Comparison of ENCODE assay signal across 26 cellular contexts in genomic region chr15:83320831-83321230, GRCh38. TPM values are rescaled to one million over a fixed set of nuclear protein-coding genes. Genes with fewer than 3 reads are reported as not detected.
DNase-seq lines count a peak whose midpoint lies in the region; ATAC-seq, FAIRE-seq and TF ChIP-seq lines count a peak whose summit lies in the region.
"Had no signal": no experiment of that assay in that cellular context is flagged by ENCODE, and none has a peak within 500 bp of the region (broad histone marks: within the 10 kb centered on the region; RNA-seq: fewer than 3 reads in every experiment).

No MANE protein-coding gene starts in this region.

- H3K36me3 ChIP-seq in breast epithelium, result no peaks in the 10 kb centered on the region
- H3K36me3 ChIP-seq in bronchial epithelial cell (ENCODE audit: control insufficient read depth, insufficient read depth, low read length), result no peaks in the 10 kb centered on the region
- H3K36me3 ChIP-seq in upper lobe of left lung, result no peaks in the 10 kb centered on the region
- H3K36me3 ChIP-seq: heart left ventricle, left lung, neural progenitor cell, spleen, transverse colon had no signal

- TF ChIP-seq POLR2A in breast epithelium (IDR thresholded peaks at IDR 0.05) (no peak), upper lobe of left lung (IDR thresholded peaks at IDR 0.05) (no peak)

- H3K4me3 ChIP-seq in breast epithelium (no peak overlapping the region), bronchial epithelial cell (ENCODE audit: low read depth, low read length) (no peak overlapping the region), upper lobe of left lung (no peak overlapping the region)
- H3K4me3 ChIP-seq: dorsolateral prefrontal cortex, heart left ventricle, left lung, neural progenitor cell, psoas muscle, spleen, transverse colon had no signal

- H3K4me1 Mint-ChIP-seq in MCF 10A (ENCODE audit: insufficient read depth, unreplicated experiment), result peaks cover 42% of the 10 kb centered on the region
- H3K4me1 Mint-ChIP-seq in WTC11, result peaks cover 12% of the 10 kb centered on the region
- no peaks in the 10 kb centered on the region for H3K4me1 Mint-ChIP-seq in activated T-helper 1 cell treated with anti-CD3 and anti-CD28 coated beads, Interleukin-12 subunit alpha, Interleukin-12 subunit beta, Interleukin-2, Interleukin-4 antibody, amounts not matched to agents 30 ng/mL and 10 ng/mL and 1 ng/mL, durations not matched to agents 14 hours and 24 hours and 36 hours (ENCODE audit: low read depth)
- H3K4me1 Mint-ChIP-seq: neural progenitor cell had no signal

- H3K9me3 ChIP-seq in breast epithelium (no peaks in the 10 kb centered on the region), upper lobe of left lung (no peaks in the 10 kb centered on the region)
- H3K9me3 ChIP-seq: Caco-2, heart left ventricle, left lung, psoas muscle, spleen, transverse colon had no signal

- H3K9me3 Mint-ChIP-seq in MCF 10A (ENCODE audit: unreplicated experiment) (no peaks in the 10 kb centered on the region), WTC11 (peaks cover 8% of the 10 kb centered on the region)
- no peaks in the 10 kb centered on the region for H3K9me3 Mint-ChIP-seq in activated T-helper 1 cell treated with anti-CD3 and anti-CD28 coated beads, Interleukin-12 subunit alpha, Interleukin-12 subunit beta, Interleukin-2, Interleukin-4 antibody, amounts not matched to agents 30 ng/mL and 10 ng/mL and 1 ng/mL, durations not matched to agents 14 hours and 24 hours and 36 hours
- H3K9me3 Mint-ChIP-seq: neural progenitor cell; stimulated activated naive CD8-positive, alpha-beta T cell treated with anti-CD3 and anti-CD28 coated beads, Interleukin-15, Interleukin-2, amounts not matched to agents 100 ng/mL and 50 ng/mL, for 24 hours had no signal

- ATAC-seq in WTC11 (no peak), GM18519 (IDR thresholded peaks at IDR 0.05; ENCODE audit: low FRiP score, unreplicated experiment) (no peak), upper lobe of left lung (ENCODE audit: low FRiP score in 2 of 2) (no peak)
- ATAC-seq: heart left ventricle, left lung, psoas muscle, Right ventricle myocardium inferior had no signal

- POLR2A ChIA-PET in MCF 10A (lab: Yijun Ruan, JAX), result interaction anchor here (0.7 to 6.4 kb wide), 11 partner anchors 10 to 119 kb away, joined by 3 to 54 read pairs (median 6); partner anchors contain the start of gene BNC1
- POLR2A ChIA-PET in WTC11 (lab: Charles Lee), result no interaction called here

- H3K4me3 Mint-ChIP-seq in MCF 10A (ENCODE audit: unreplicated experiment) (no peak overlapping the region), WTC11 (no peak overlapping the region)
- no peak overlapping the region for H3K4me3 Mint-ChIP-seq in activated T-helper 1 cell treated with anti-CD3 and anti-CD28 coated beads, Interleukin-12 subunit alpha, Interleukin-12 subunit beta, Interleukin-2, Interleukin-4 antibody, amounts not matched to agents 30 ng/mL and 10 ng/mL and 1 ng/mL, durations not matched to agents 14 hours and 24 hours and 36 hours
- H3K4me3 Mint-ChIP-seq: neural progenitor cell; stimulated activated naive CD8-positive, alpha-beta T cell treated with anti-CD3 and anti-CD28 coated beads, Interleukin-15, Interleukin-2, amounts not matched to agents 100 ng/mL and 50 ng/mL, for 24 hours had no signal

- H3K27me3 Mint-ChIP-seq in MCF 10A (ENCODE audit: insufficient read depth, unreplicated experiment), result no peaks in the 10 kb centered on the region
- no peaks in the 10 kb centered on the region; the same call in none of the 2 replicates for H3K27me3 Mint-ChIP-seq in WTC11 (ENCODE audit: low read depth)
- peaks cover 13% of the 10 kb centered on the region for H3K27me3 Mint-ChIP-seq in activated T-helper 1 cell treated with anti-CD3 and anti-CD28 coated beads, Interleukin-12 subunit alpha, Interleukin-12 subunit beta, Interleukin-2, Interleukin-4 antibody, amounts not matched to agents 30 ng/mL and 10 ng/mL and 1 ng/mL, durations not matched to agents 14 hours and 24 hours and 36 hours (ENCODE audit: insufficient read depth)

- peak; percentile 18 for FAIRE-seq in bronchial epithelial cell (lab: Jason Lieb, UNC)
- FAIRE-seq: GM18507, TTC549 had no signal

- peak; percentile 77 for DNase-seq in MCF 10A (ENCODE audit: unreplicated experiment)
- no peak for DNase-seq in breast epithelium (ENCODE audit: low spot score in 2 of 2)
- peak; percentile 52 for DNase-seq in bronchial epithelial cell (ENCODE audit: low read depth)
- peak; percentile 79 for DNase-seq in glomerular visceral epithelial cell (ENCODE audit: extremely low spot score)
- no peak for DNase-seq in WTC11 (ENCODE audit: low spot score)
- DNase-seq in activated T-helper 1 cell treated with anti-CD3 and anti-CD28 coated beads, Interleukin-12 subunit alpha, Interleukin-12 subunit beta, Interleukin-2, Interleukin-4 antibody, amounts not matched to agents 30 ng/mL and 10 ng/mL and 1 ng/mL, durations not matched to agents 14 hours and 24 hours and 36 hours (ENCODE audit: low spot score), result no peak
- no peak for DNase-seq in upper lobe of left lung
- DNase-seq: activated CD4-positive, alpha-beta T cell treated with anti-CD3 and anti-CD28 coated beads for 48 hours; Caco-2; dorsolateral prefrontal cortex; erythroblast; heart left ventricle; left lung; NCI-H1436; NCI-H524 treated with DMSO at 0.1 percent for 48 hours; psoas muscle; spleen; stimulated activated CD4-positive, alpha-beta T cell treated with anti-CD3 and anti-CD28 coated beads, Interleukin-4, amount 100 ng/mL, for 24 hours; transverse colon had no signal

- intact Hi-C loops in MCF 10A (cut with micrococcal nuclease) (loop anchor here (5.0 kb wide), 2 partner anchors 34 to 36 kb away; no protein-coding TSS in a partner anchor), breast epithelium (cut with DNase I; ENCODE audit: low total_unique reads) (no loop called here)
- intact Hi-C loops in activated T-helper 1 cell treated with anti-CD3 and anti-CD28 coated beads, Interleukin-12 subunit alpha, Interleukin-12 subunit beta, Interleukin-2, Interleukin-4 antibody, amounts not matched to agents 30 ng/mL and 10 ng/mL and 1 ng/mL, durations not matched to agents 14 hours and 24 hours and 36 hours (cut with micrococcal nuclease), result no loop called here

- TF ChIP-seq EP300 in upper lobe of left lung (IDR thresholded peaks at IDR 0.05), result no peak

- H3K27me3 ChIP-seq in breast epithelium (no peaks in the 10 kb centered on the region), bronchial epithelial cell (ENCODE audit: control insufficient read depth, insufficient read depth, low read length) (no peaks in the 10 kb centered on the region), upper lobe of left lung (no peaks in the 10 kb centered on the region)
- H3K27me3 ChIP-seq: heart left ventricle, left lung, neural progenitor cell, transverse colon had no signal

- CTCF ChIA-PET in MCF 10A (lab: Yijun Ruan, JAX) (interaction anchor here (0.9 to 1.6 kb wide), 3 partner anchors 32 to 60 kb away, joined by 3 to 4 read pairs (median 3); no protein-coding TSS in a partner anchor), WTC11 (lab: Charles Lee) (no interaction called here)

- no peaks in the 10 kb centered on the region for H3K4me1 ChIP-seq in breast epithelium
- no peaks in the 10 kb centered on the region for H3K4me1 ChIP-seq in upper lobe of left lung
- H3K4me1 ChIP-seq: heart left ventricle, left lung, psoas muscle, spleen, transverse colon had no signal

- H3K36me3 Mint-ChIP-seq in MCF 10A (ENCODE audit: insufficient read depth, unreplicated experiment) (no peaks in the 10 kb centered on the region), WTC11 (no peaks in the 10 kb centered on the region)
- H3K36me3 Mint-ChIP-seq in activated T-helper 1 cell treated with anti-CD3 and anti-CD28 coated beads, Interleukin-12 subunit alpha, Interleukin-12 subunit beta, Interleukin-2, Interleukin-4 antibody, amounts not matched to agents 30 ng/mL and 10 ng/mL and 1 ng/mL, durations not matched to agents 14 hours and 24 hours and 36 hours (ENCODE audit: low read depth), result no peaks in the 10 kb centered on the region
- H3K36me3 Mint-ChIP-seq: neural progenitor cell had no signal

- H3K27ac ChIP-seq in breast epithelium (no peak overlapping the region), upper lobe of left lung (no peak overlapping the region)
- H3K27ac ChIP-seq: 22Rv1, dorsolateral prefrontal cortex, heart left ventricle, left lung, neural progenitor cell, psoas muscle, spleen, transverse colon had no signal

- BruUV-seq in MCF 10A (replicated peaks; lab: Mats Ljungman, UMichigan), result no TSS peak

- H3K27ac Mint-ChIP-seq in MCF 10A (ENCODE audit: low read depth, unreplicated experiment) (peak overlapping the region; percentile 28), WTC11 (no peak overlapping the region)
- no peak overlapping the region for H3K27ac Mint-ChIP-seq in activated T-helper 1 cell treated with anti-CD3 and anti-CD28 coated beads, Interleukin-12 subunit alpha, Interleukin-12 subunit beta, Interleukin-2, Interleukin-4 antibody, amounts not matched to agents 30 ng/mL and 10 ng/mL and 1 ng/mL, durations not matched to agents 14 hours and 24 hours and 36 hours
- H3K27ac Mint-ChIP-seq: neural progenitor cell; stimulated activated naive CD8-positive, alpha-beta T cell treated with anti-CD3 and anti-CD28 coated beads, Interleukin-15, Interleukin-2, amounts not matched to agents 100 ng/mL and 50 ng/mL, for 24 hours had no signal

- TF ChIP-seq CTCF in MCF 10A (IDR thresholded peaks at IDR 0.05; ENCODE audit: unreplicated experiment), result no peak
- TF ChIP-seq CTCF in breast epithelium (IDR thresholded peaks at IDR 0.05), result no peak
- TF ChIP-seq CTCF in bronchial epithelial cell (IDR thresholded peaks at IDR 0.05; ENCODE audit: insufficient read depth, low read length, severe bottlenecking), result no peak
- TF ChIP-seq CTCF in WTC11 (IDR thresholded peaks at IDR 0.05), result no peak
- TF ChIP-seq CTCF in upper lobe of left lung (IDR thresholded peaks at IDR 0.05), result no peak

TF ChIP-seq in WTC11, 78 proteins besides CTCF, POLR2A, EP300 and RAD21 (continues in another document):
- TF ChIP-seq OVOL2 (CRISPR knock-in tag; IDR thresholded peaks at IDR 0.05; ENCODE audit: borderline replicate concordance) (no peak), RELA (CRISPR knock-in tag; IDR thresholded peaks at IDR 0.05; ENCODE audit: borderline replicate concordance) (no peak), MLX (CRISPR knock-in tag; IDR thresholded peaks at IDR 0.05) (no peak)

RNA-seq across cellular contexts. Expression of gene BNC1, which starts 36.4 kb away (rescaled TPM):
- 68.3 and 93.5 TPM in 2 replicates for total RNA-seq in MCF 10A (2022)
- total RNA-seq in breast epithelium, result 10 to 100 TPM in 1 of 3 donors, 1 to 10 TPM in 1, under 1 TPM in 1; 0.48 to 10.7 (median 1.6) TPM
- total RNA-seq in bronchial epithelial cell, result 37.6 and 74.2 TPM in 2 replicates
- total RNA-seq in WTC11 (2021), result 0.11 TPM in 1 of 3 replicates, not detected in the others
- total RNA-seq in activated T-helper 1 cell treated with anti-CD3 and anti-CD28 coated beads, Interleukin-12 subunit alpha, Interleukin-12 subunit beta, Interleukin-2, Interleukin-4 antibody, amounts not matched to agents 30 ng/mL and 10 ng/mL and 1 ng/mL, durations not matched to agents 14 hours and 24 hours and 36 hours, result not detected in 2 replicates
- total RNA-seq in upper lobe of left lung, result under 1 TPM in 3 of 6 donors, not detected in 3; 0.07 to 0.31 (median 0.15) TPM
- total RNA-seq: Caco-2, transverse colon had no signal

Comparison
In these comparisons a context has a peak if more than half of its experiments do, and no peak if none do; other contexts are left out.
1. DNase-seq: peak in MCF 10A (single experiment), bronchial epithelial cell (single experiment) and glomerular visceral epithelial cell (single experiment); none in breast epithelium (0 of 2), WTC11 (single experiment), activated T-helper 1 cell treated with anti-CD3 and anti-CD28 coated beads, Interleukin-12 subunit alpha, Interleukin-12 subunit beta, Interleukin-2, Interleukin-4 antibody, amounts not matched to agents 30 ng/mL and 10 ng/mL and 1 ng/mL, durations not matched to agents 14 hours and 24 hours and 36 hours (single experiment) and upper lobe of left lung (0 of 2).